ENCODE assay signal across 1 cellular context in the genomic region with DNA sequence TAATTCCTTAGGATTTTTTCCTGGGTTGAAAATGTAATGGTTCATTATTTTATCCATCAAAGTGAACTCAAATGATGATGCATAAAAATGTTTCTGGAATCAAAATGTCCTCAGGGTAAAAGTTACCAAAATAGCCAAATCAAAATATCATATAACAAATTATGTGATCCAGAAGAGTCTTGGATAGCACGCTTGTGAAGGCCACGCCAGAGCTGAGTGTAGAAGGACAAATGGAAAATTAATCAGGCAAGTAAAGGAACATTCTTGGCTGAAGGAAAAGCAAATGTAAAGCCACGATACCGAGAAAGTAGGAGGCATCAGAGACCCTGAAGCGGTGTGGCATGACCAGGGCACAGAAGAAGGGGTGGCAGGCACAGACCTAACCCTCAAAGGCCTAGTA.
TF ChIP-seq lines count a peak whose summit lies in the region.

No MANE protein-coding gene starts in this region.

TF ChIP-seq in K562, 482 proteins besides CTCF, POLR2A, EP300 and RAD21 (continued from another document):
- TF ChIP-seq, protein P1, sequence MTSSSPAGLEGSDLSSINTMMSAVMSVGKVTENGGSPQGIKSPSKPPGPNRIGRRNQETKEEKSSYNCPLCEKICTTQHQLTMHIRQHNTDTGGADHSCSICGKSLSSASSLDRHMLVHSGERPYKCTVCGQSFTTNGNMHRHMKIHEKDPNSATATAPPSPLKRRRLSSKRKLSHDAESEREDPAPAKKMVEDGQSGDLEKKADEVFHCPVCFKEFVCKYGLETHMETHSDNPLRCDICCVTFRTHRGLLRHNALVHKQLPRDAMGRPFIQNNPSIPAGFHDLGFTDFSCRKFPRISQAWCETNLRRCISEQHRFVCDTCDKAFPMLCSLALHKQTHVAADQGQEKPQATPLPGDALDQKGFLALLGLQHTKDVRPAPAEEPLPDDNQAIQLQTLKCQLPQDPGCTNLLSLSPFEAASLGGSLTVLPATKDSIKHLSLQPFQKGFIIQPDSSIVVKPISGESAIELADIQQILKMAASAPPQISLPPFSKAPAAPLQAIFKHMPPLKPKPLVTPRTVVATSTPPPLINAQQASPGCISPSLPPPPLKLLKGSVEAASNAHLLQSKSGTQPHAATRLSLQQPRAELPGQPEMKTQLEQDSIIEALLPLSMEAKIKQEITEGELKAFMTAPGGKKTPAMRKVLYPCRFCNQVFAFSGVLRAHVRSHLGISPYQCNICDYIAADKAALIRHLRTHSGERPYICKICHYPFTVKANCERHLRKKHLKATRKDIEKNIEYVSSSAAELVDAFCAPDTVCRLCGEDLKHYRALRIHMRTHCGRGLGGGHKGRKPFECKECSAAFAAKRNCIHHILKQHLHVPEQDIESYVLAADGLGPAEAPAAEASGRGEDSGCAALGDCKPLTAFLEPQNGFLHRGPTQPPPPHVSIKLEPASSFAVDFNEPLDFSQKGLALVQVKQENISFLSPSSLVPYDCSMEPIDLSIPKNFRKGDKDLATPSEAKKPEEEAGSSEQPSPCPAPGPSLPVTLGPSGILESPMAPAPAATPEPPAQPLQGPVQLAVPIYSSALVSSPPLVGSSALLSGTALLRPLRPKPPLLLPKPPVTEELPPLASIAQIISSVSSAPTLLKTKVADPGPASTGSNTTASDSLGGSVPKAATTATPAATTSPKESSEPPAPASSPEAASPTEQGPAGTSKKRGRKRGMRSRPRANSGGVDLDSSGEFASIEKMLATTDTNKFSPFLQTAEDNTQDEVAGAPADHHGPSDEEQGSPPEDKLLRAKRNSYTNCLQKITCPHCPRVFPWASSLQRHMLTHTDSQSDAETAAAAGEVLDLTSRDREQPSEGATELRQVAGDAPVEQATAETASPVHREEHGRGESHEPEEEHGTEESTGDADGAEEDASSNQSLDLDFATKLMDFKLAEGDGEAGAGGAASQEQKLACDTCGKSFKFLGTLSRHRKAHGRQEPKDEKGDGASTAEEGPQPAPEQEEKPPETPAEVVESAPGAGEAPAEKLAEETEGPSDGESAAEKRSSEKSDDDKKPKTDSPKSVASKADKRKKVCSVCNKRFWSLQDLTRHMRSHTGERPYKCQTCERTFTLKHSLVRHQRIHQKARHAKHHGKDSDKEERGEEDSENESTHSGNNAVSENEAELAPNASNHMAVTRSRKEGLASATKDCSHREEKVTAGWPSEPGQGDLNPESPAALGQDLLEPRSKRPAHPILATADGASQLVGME (CRISPR knock-in tag; IDR thresholded peaks at IDR 0.05), result no peak
- no peak for TF ChIP-seq KLF16 (IDR thresholded peaks at IDR 0.05)
- no peak for TF ChIP-seq ZNF23 (CRISPR knock-in tag; IDR thresholded peaks at IDR 0.05)
- no peak for TF ChIP-seq ZFX (CRISPR knock-in tag; IDR thresholded peaks at IDR 0.05)
- no peak for TF ChIP-seq ZNF695 (CRISPR knock-in tag; IDR thresholded peaks at IDR 0.05)
- TF ChIP-seq ZNF253 (CRISPR knock-in tag; conservative IDR thresholded peaks at IDR 0.05), result no peak
- TF ChIP-seq TOE1 (IDR thresholded peaks at IDR 0.05; ENCODE audit: borderline replicate concordance), result no peak
- no peak for TF ChIP-seq TOE1 (CRISPR knock-in tag; IDR thresholded peaks at IDR 0.05; ENCODE audit: borderline replicate concordance, low read depth)
- TF ChIP-seq ZNF311 (CRISPR knock-in tag; IDR thresholded peaks at IDR 0.05), result no peak
- no peak for TF ChIP-seq RAD51 (IDR thresholded peaks at IDR 0.05; ENCODE audit: borderline replicate concordance, low read depth)
TF ChIP-seq in K562: peak in this region for 0.
